Comparison of ENCODE assay signal across 8 cellular contexts in genomic region chr2:181755181-181755580, GRCh38.
"Had no signal": no experiment of that assay in that cellular context is flagged by ENCODE, and none has a peak within 500 bp of the region (broad histone marks: within the 10 kb centered on the region; RNA-seq: fewer than 3 reads in every experiment).

No MANE protein-coding gene starts in this region.

- H3K4me3 Mint-ChIP-seq: HFFc6, IgD-negative memory B cell had no signal

- H3K4me1 Mint-ChIP-seq: IgD-negative memory B cell had no signal

- H3K27ac Mint-ChIP-seq: HFFc6 had no signal

- H3K4me3 ChIP-seq: GM23248, HAP-1 had no signal

- ATAC-seq: HepG2 had no signal

- DNase-seq: GM23248, GOT3, H7, HFFc6 had no signal

- H3K9me3 ChIP-seq: HAP-1 had no signal

- H3K36me3 ChIP-seq: HAP-1 had no signal

- H3K9me3 Mint-ChIP-seq: HFFc6 had no signal

- H3K27ac ChIP-seq: GM23248, HL-60 had no signal

- H2AFZ ChIP-seq: GM23248 had no signal

- H3K9ac ChIP-seq: GM23248 had no signal
